9 cellular contexts compared by ENCODE assay signal in the genomic region with DNA sequence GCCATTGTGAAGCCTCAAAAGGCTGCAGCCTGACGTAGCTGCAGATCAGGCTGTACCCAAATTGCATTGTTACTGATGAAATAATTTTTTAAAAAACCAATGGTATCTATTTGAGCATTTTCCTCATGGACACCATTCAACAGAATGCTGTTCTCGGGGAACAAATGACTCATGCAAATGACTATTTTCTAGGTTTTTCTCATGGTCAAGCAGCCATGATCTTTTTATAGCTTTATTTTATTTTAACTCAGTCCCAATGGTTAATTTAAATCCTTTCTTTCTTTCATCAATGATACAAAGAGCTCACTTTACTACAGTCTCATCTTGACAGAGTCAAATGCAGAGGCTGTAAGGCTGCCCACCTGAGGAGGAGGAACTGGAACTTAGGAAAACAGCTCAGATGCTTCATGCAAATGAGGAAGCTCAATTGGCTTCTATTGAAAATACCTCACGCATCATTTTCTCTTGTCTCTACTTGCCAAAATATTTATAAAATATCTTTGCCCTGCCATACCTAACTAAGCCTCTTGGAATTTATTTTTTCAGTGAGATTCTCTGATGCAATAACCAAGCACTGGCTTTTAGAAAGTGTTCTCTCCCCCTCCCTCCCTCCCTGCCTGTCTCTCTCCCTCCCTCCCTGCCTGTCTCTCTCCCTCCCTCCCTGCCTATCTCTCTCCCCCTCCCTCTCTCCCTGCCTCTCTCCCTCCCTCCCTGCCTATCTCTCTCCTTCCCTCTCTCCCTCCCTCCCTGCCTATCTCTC.
DNase-seq lines count a peak whose midpoint lies in the region; FAIRE-seq and TF ChIP-seq lines count a peak whose summit lies in the region.
"Had no signal": no experiment of that assay in that cellular context is flagged by ENCODE, and none has a peak within 500 bp of the region (broad histone marks: within the 10 kb centered on the region; RNA-seq: fewer than 3 reads in every experiment).

No MANE protein-coding gene starts in this region.

- H3K9me3 ChIP-seq in GM23248 (ENCODE audit: low read depth) (no peaks in the 10 kb centered on the region), OCI-LY3 (ENCODE audit: insufficient read depth, low read length) (no peaks in the 10 kb centered on the region), iPS-18a (ENCODE audit: control insufficient read depth, low read depth, low read length) (no peaks in the 10 kb centered on the region), colonic mucosa (no peaks in the 10 kb centered on the region), Caco-2 (no peaks in the 10 kb centered on the region)

- H2AFZ ChIP-seq in GM23248 = no peak overlapping the region
- H2AFZ ChIP-seq in OCI-LY3 (ENCODE audit: low read depth, low read length) = no peak overlapping the region

- POLR2A ChIA-PET in Caco-2 (lab: Charles Lee) = no interaction called here

- 0 out of 2 replicates have a peak, but pooled peaks cover 12% of the 10 kb centered on the region for H3K27me3 ChIP-seq in GM23248 (replicated peaks; ENCODE audit: insufficient read depth)
- H3K27me3 ChIP-seq in OCI-LY3 (ENCODE audit: low read depth, low read length) = no peaks in the 10 kb centered on the region
- no peaks in the 10 kb centered on the region for H3K27me3 ChIP-seq in iPS-18a (ENCODE audit: control insufficient read depth, insufficient read depth, low read length)
- no peaks in the 10 kb centered on the region for H3K27me3 ChIP-seq in colonic mucosa
- H3K27me3 ChIP-seq in Caco-2 (replicated peaks; ENCODE audit: control insufficient read depth, insufficient read depth, low read length) = no peaks in the 10 kb centered on the region

- peaks cover 5% of the 10 kb centered on the region for H3K36me3 Mint-ChIP-seq in Caco-2 (ENCODE audit: insufficient read depth, unreplicated experiment)

- no TSS peak for BruUV-seq in Caco-2 (replicated peaks; lab: Mats Ljungman, UMichigan)

- no peak overlapping the region for H3K4me3 Mint-ChIP-seq in Caco-2 (ENCODE audit: unreplicated experiment)
- H3K4me3 Mint-ChIP-seq: T-helper 1 cell treated with Interleukin-12 subunit alpha and Interleukin-12 subunit beta and Interleukin-4 antibody, amounts not matched to agents 30 μg/mL and 1 μg/mL, for 36 hours had no signal

- H3K9me3 Mint-ChIP-seq in Caco-2 (ENCODE audit: unreplicated experiment) = no peaks in the 10 kb centered on the region
- H3K9me3 Mint-ChIP-seq: T-helper 1 cell treated with Interleukin-12 subunit alpha and Interleukin-12 subunit beta and Interleukin-4 antibody, amounts not matched to agents 30 μg/mL and 1 μg/mL, for 36 hours had no signal

- in situ Hi-C loops in GM23248 (cut with MboI) = no loop called here

- no peaks in the 10 kb centered on the region for H3F3A ChIP-seq in GM23248 (ENCODE audit: insufficient read depth)

- no peak for FAIRE-seq in GM12891 (lab: Jason Lieb, UNC)

- CTCF ChIA-PET in Caco-2 (lab: Charles Lee) = no interaction called here

- H3K36me3 ChIP-seq in GM23248 (ENCODE audit: low read depth) = no peaks in the 10 kb centered on the region
- no peaks in the 10 kb centered on the region for H3K36me3 ChIP-seq in OCI-LY3 (replicated peaks; ENCODE audit: low read depth, low read length)
- no peaks in the 10 kb centered on the region for H3K36me3 ChIP-seq in iPS-18a (ENCODE audit: control insufficient read depth, low read depth, low read length)
- no peaks in the 10 kb centered on the region for H3K36me3 ChIP-seq in colonic mucosa
- no peaks in the 10 kb centered on the region for H3K36me3 ChIP-seq in Caco-2 (ENCODE audit: control insufficient read depth, insufficient read depth, low read length)

- TF ChIP-seq POLR2A in GM12891 (IDR thresholded peaks at IDR 0.05; ENCODE audit: low read depth, low read length) = no peak

- no peak overlapping the region for H3K4me2 ChIP-seq in GM23248 (ENCODE audit: unreplicated experiment)
- peak overlapping the region; percentile 54 for H3K4me2 ChIP-seq in OCI-LY3 (ENCODE audit: low read length)

- H3K4me1 ChIP-seq in GM23248 (ENCODE audit: insufficient read depth) (no peaks in the 10 kb centered on the region), OCI-LY3 (ENCODE audit: low read length) (peaks cover 35% of the 10 kb centered on the region), iPS-18a (ENCODE audit: control insufficient read depth, low read depth, low read length) (peaks cover 8% of the 10 kb centered on the region), colonic mucosa (no peaks in the 10 kb centered on the region), Caco-2 (no peaks in the 10 kb centered on the region)

- DNase-seq in GM12891 (ENCODE audit: insufficient read length, low spot score) (no peak), GM23248 (peak; percentile 47), colonic mucosa (no peak), Caco-2 (no peak)
- no peak for DNase-seq in stimulated activated CD4-positive, alpha-beta T cell treated with anti-CD3 and anti-CD28 coated beads, Interleukin-2, amount 100 ng/mL, for 24 hours
- DNase-seq in effector CD4-positive, alpha-beta T cell = no peak

- 3 to 10% methylated on average over 3 of the region's 3 CpGs for WGBS in GM23248 (ENCODE audit: low coverage in 1 of 2, low lambda C conversion rate in 2 of 2, missing lambda C conversion rate in 2 of 2), 2 experiments

- no peak overlapping the region for H3K27ac Mint-ChIP-seq in Caco-2 (ENCODE audit: unreplicated experiment)
- H3K27ac Mint-ChIP-seq: T-helper 1 cell treated with Interleukin-12 subunit alpha and Interleukin-12 subunit beta and Interleukin-4 antibody, amounts not matched to agents 30 μg/mL and 1 μg/mL, for 36 hours had no signal

- H3K4me3 ChIP-seq in GM23248 (no peak overlapping the region), OCI-LY3 (ENCODE audit: low read length) (no peak overlapping the region), iPS-18a (ENCODE audit: low read length) (no peak overlapping the region), colonic mucosa (no peak overlapping the region), Caco-2 (ENCODE audit: low read depth, low read length) (no peak overlapping the region)

- no peaks in the 10 kb centered on the region for H3K9me2 ChIP-seq in GM23248 (ENCODE audit: insufficient read depth)

- H3K79me2 ChIP-seq in GM23248 (ENCODE audit: insufficient read depth) (no peaks in the 10 kb centered on the region), OCI-LY3 (ENCODE audit: low read length) (no peaks in the 10 kb centered on the region)

- H3K9ac ChIP-seq in GM23248 = no peak overlapping the region
- no peak overlapping the region for H3K9ac ChIP-seq in OCI-LY3 (ENCODE audit: low read length)
- H3K9ac ChIP-seq in iPS-18a (ENCODE audit: low read length) = peak overlapping the region; percentile 10
- no peak overlapping the region for H3K9ac ChIP-seq in colonic mucosa (ENCODE audit: low read depth in 2 of 2, low read length in 2 of 2)

- H3K27ac ChIP-seq in GM23248 (no peak overlapping the region), OCI-LY3 (ENCODE audit: low read length) (no peak overlapping the region), iPS-18a (ENCODE audit: low read length) (peak overlapping the region; percentile 19), colonic mucosa (no peak overlapping the region)

- no peaks in the 10 kb centered on the region for H3K4me1 Mint-ChIP-seq in Caco-2 (ENCODE audit: low read depth, unreplicated experiment)

- no peaks in the 10 kb centered on the region for H3K27me3 Mint-ChIP-seq in Caco-2 (ENCODE audit: insufficient read depth, unreplicated experiment)

- TF ChIP-seq CTCF in OCI-LY3 (IDR thresholded peaks at IDR 0.05; ENCODE audit: low read depth, low read length) = no peak
- TF ChIP-seq CTCF in colonic mucosa (IDR thresholded peaks at IDR 0.05) = no peak
- no peak for TF ChIP-seq CTCF in Caco-2 (IDR thresholded peaks at IDR 0.05; ENCODE audit: insufficient read depth in 1 of 2, low read depth in 1 of 2, low read length in 1 of 2, severe bottlenecking in 1 of 2, unreplicated experiment in 1 of 2)

- H4K20me1 ChIP-seq in GM23248 (ENCODE audit: insufficient read depth) = no peaks in the 10 kb centered on the region
- H4K20me1 ChIP-seq in OCI-LY3 (ENCODE audit: insufficient read depth, low read length) = no peaks in the 10 kb centered on the region

- intact Hi-C loops in colonic mucosa (cut with DNase I) = no loop called here
- intact Hi-C loops in Caco-2 (cut with micrococcal nuclease; ENCODE audit: unreplicated experiment) = no loop called here

TF ChIP-seq in GM12891, 5 proteins besides CTCF, POLR2A, EP300 and RAD21:
- TF ChIP-seq SPI1 (IDR thresholded peaks at IDR 0.05; ENCODE audit: low read depth, low read length) = peak; percentile 78
- TF ChIP-seq PAX5 (IDR thresholded peaks at IDR 0.05; ENCODE audit: insufficient read depth, low read length, severe bottlenecking) = no peak
- TF ChIP-seq POLR2AphosphoS5 (IDR thresholded peaks at IDR 0.05; ENCODE audit: low read depth, low read length) = no peak
- TF ChIP-seq TAF1 (IDR thresholded peaks at IDR 0.05; ENCODE audit: low read depth, low read length) = no peak
